ENCODE assay signal across 10 cellular contexts in genomic region chr17:48998557-48999440, GRCh38. TPM values are rescaled to one million over a fixed set of nuclear protein-coding genes. Genes with fewer than 3 reads are reported as not detected.
DNase-seq lines count a peak whose midpoint lies in the region; ATAC-seq, FAIRE-seq and TF ChIP-seq lines count a peak whose summit lies in the region.
"Had no signal": no experiment of that assay in that cellular context is flagged by ENCODE, and none has a peak within 500 bp of the region (broad histone marks: within the 10 kb centered on the region; RNA-seq: fewer than 3 reads in every experiment).

No MANE protein-coding gene starts in this region.

- H3K4me1 ChIP-seq in HepG2 (ENCODE audit: insufficient read depth, low read length) (peaks cover 36% of the 10 kb centered on the region), right lobe of liver (peaks cover 0 to 2% (median 0%) of the 10 kb centered on the region in 4 donors)

- H3K9me3 ChIP-seq in HepG2 (ENCODE audit: low read length) (no peaks in the 10 kb centered on the region), right lobe of liver (no peaks in the 10 kb centered on the region), iPS-18c (ENCODE audit: control insufficient read depth, insufficient read depth, low read length) (no peaks in the 10 kb centered on the region)

- H2AFZ ChIP-seq in HepG2 (ENCODE audit: low read length), result no peak overlapping the region

- intact Hi-C loops in HepG2 (cut with micrococcal nuclease; ENCODE audit: unreplicated experiment), result no loop called here
- intact Hi-C loops in right lobe of liver (cut with DNase I), result no loop called here
- intact Hi-C loops in activated CD8-positive, alpha-beta T cell treated with anti-CD3 and anti-CD28 coated beads for 36 hours (cut with micrococcal nuclease), result no loop called here

- no peak for TF ChIP-seq EP300 in HepG2 (IDR thresholded peaks at IDR 0.05; ENCODE audit: low read depth in 2 of 2, low read length in 2 of 2)
- TF ChIP-seq EP300 in HepG2 (CRISPR knock-in tag; IDR thresholded peaks at IDR 0.05; ENCODE audit: borderline replicate concordance), result no peak

- H3K4me1 Mint-ChIP-seq in activated CD8-positive, alpha-beta T cell treated with anti-CD3 and anti-CD28 coated beads for 36 hours (ENCODE audit: low read depth), result peaks cover 13% of the 10 kb centered on the region

- H3K4me2 ChIP-seq in HepG2 (ENCODE audit: low read depth, low read length), result peak overlapping the region; percentile 87

- H3K9ac ChIP-seq in HepG2 (ENCODE audit: insufficient read depth, low read depth, low read length), result peak overlapping the region; percentile 99

- FAIRE-seq in HepG2 (lab: Jason Lieb, UNC) (no peak), GM19239 (lab: Jason Lieb, UNC) (no peak), urothelium cell line (lab: Jason Lieb, UNC) (no peak)
- FAIRE-seq: islet of Langerhans had no signal

- BruUV-seq in HepG2 (replicated peaks; lab: Mats Ljungman, UMichigan), result no TSS peak

- H3K4me3 ChIP-seq in HepG2 (replicated peaks in 1 of 3; ENCODE audit: insufficient read depth in 1 of 3, low read depth in 2 of 3, low read length in 3 of 3) (peak overlapping the region; percentile 87 to 97 (median 90)), right lobe of liver (no peak overlapping the region), iPS-18c (ENCODE audit: insufficient read depth, low read depth, low read length) (peak overlapping the region; percentile 92)

- no peak overlapping the region for H3K27ac Mint-ChIP-seq in activated CD8-positive, alpha-beta T cell treated with anti-CD3 and anti-CD28 coated beads for 36 hours

- TF ChIP-seq CTCF in HepG2 (CRISPR knock-in tag; IDR thresholded peaks at IDR 0.05), result 0 out of 2 replicates have a peak, but pooled peaks have one; percentile 24
- no peak for TF ChIP-seq CTCF in right lobe of liver (IDR thresholded peaks at IDR 0.05)
- TF ChIP-seq CTCF in activated CD8-positive, alpha-beta T cell treated with anti-CD3 and anti-CD28 coated beads for 36 hours (IDR thresholded peaks at IDR 0.05), result no peak
- no peak for TF ChIP-seq CTCF in omental fat pad (IDR thresholded peaks at IDR 0.05)

- H3K36me3 ChIP-seq in HepG2 (replicated peaks in 1 of 2; ENCODE audit: control insufficient read depth in 1 of 2, insufficient read depth in 2 of 2, low read length in 2 of 2) (no peaks in the 10 kb centered on the region), right lobe of liver (no peaks in the 10 kb centered on the region)

- H3K27me3 Mint-ChIP-seq in activated CD8-positive, alpha-beta T cell treated with anti-CD3 and anti-CD28 coated beads for 36 hours, result peaks cover 75% of the 10 kb centered on the region

- peak overlapping the region; percentile 42 for H3K4me3 Mint-ChIP-seq in activated CD8-positive, alpha-beta T cell treated with anti-CD3 and anti-CD28 coated beads for 36 hours

- no peak for TF ChIP-seq POLR2A in HepG2 (IDR thresholded peaks at IDR 0.05; ENCODE audit: insufficient read depth in 1 of 2, low read depth in 2 of 2, low read length in 2 of 2)
- no peak for TF ChIP-seq POLR2A in right lobe of liver (IDR thresholded peaks at IDR 0.05)

- H4K20me1 ChIP-seq in HepG2 (ENCODE audit: insufficient read depth, low read length), result peaks cover 12% of the 10 kb centered on the region

- POLR2A ChIA-PET in HepG2 (lab: Yijun Ruan, JAX), result interaction anchor here (0.5 to 8.6 kb wide), 14 partner anchors 8 to 106 kb away, joined by 3 to 268 read pairs (median 31); partner anchors contain the start of genes ATP5MC1, GIP, SNF8 and UBE2Z
- POLR2A ChIA-PET in activated CD8-positive, alpha-beta T cell treated with anti-CD3 and anti-CD28 coated beads for 36 hours (lab: Charles Lee), result interaction anchor here (1.1 kb wide), 1 partner anchor 7 kb away, joined by 3 read pairs; no protein-coding TSS in a partner anchor

- ATAC-seq in HepG2 (peak; percentile 8; the same call in 1 of the 3 replicates), right lobe of liver (no peak), omental fat pad (ENCODE audit: low FRiP score) (no peak)
- ATAC-seq in activated CD8-positive, alpha-beta T cell treated with anti-CD3 and anti-CD28 coated beads for 36 hours, result no peak

- H3K27me3 ChIP-seq in HepG2 (ENCODE audit: control insufficient read depth in 1 of 2, insufficient read depth in 2 of 2, low read length in 2 of 2) (peaks cover 0 to 3% of the 10 kb centered on the region in 2 experiments; a peak in 1 of 5 replicates), right lobe of liver (peaks cover 22 to 56% of the 10 kb centered on the region in 2 donors)

- under 1% methylated on average over 22 of the region's 30 CpGs for WGBS in HepG2 (ENCODE audit: low lambda C conversion rate)
- 11% methylated on average over 18 of the region's 30 CpGs for WGBS in right lobe of liver (ENCODE audit: insufficient coverage, low coverage, low lambda C conversion rate, missing lambda C conversion rate)

- peaks cover 2% of the 10 kb centered on the region for H3K36me3 Mint-ChIP-seq in activated CD8-positive, alpha-beta T cell treated with anti-CD3 and anti-CD28 coated beads for 36 hours (ENCODE audit: low read depth)

- no peak for TF ChIP-seq RAD21 in HepG2 (CRISPR knock-in tag; IDR thresholded peaks at IDR 0.05)

- H3K27ac ChIP-seq in HepG2 (ENCODE audit: extremely low read length, insufficient read depth, low read length) (peak overlapping the region; percentile 95), right lobe of liver (no peak overlapping the region)

- in situ Hi-C loops in HepG2 (cut with HindIII; ENCODE audit: extremely low pct_ligation_motif_present, low pct_unique_long_range_greater_than_20kb), result no loop called here

- no peaks in the 10 kb centered on the region for H3K9me3 Mint-ChIP-seq in activated CD8-positive, alpha-beta T cell treated with anti-CD3 and anti-CD28 coated beads for 36 hours

- peak; percentile 63 for DNase-seq in HepG2 (ENCODE audit: low spot score)
- DNase-seq in right lobe of liver, result no peak
- DNase-seq in activated CD8-positive, alpha-beta T cell treated with anti-CD3 and anti-CD28 coated beads for 36 hours, result no peak
- no peak for DNase-seq in GM19239 (ENCODE audit: insufficient read length, low spot score)
- no peak for DNase-seq in urothelium cell line (ENCODE audit: low spot score)
- DNase-seq in superior temporal gyrus (ENCODE audit: extremely low spot score), result no peak
- DNase-seq in omental fat pad (ENCODE audit: low spot score), result no peak
- DNase-seq: DMS53 had no signal

- peaks cover 81% of the 10 kb centered on the region for H3K79me2 ChIP-seq in HepG2 (ENCODE audit: insufficient read depth, low read length)

- CTCF ChIA-PET in HepG2 (lab: Yijun Ruan, JAX; ENCODE audit: low intra/inter-chr PET ratio, low total read pairs), result interaction anchor here (1.4 to 1.8 kb wide), 2 partner anchors 34 to 45 kb away, joined by 3 to 4 read pairs; no protein-coding TSS in a partner anchor
- CTCF ChIA-PET in activated CD8-positive, alpha-beta T cell treated with anti-CD3 and anti-CD28 coated beads for 36 hours (lab: Charles Lee), result no interaction called here

RNA-seq across cellular contexts. Expression of gene IGF2BP1, which starts 1.6 kb away (rescaled TPM):
- 75.1 and 116 TPM in 2 replicates for total RNA-seq in HepG2 (2016; rRNA removed; fragmentation: Illumina TruSeq; extraction: Trizol)
- 9.9 and 10.7 TPM in 2 replicates for total RNA-seq in HepG2 (2016; cell fraction: cytosol; rRNA removed; fragmentation: Illumina TruSeq; extraction: Trizol; ENCODE audit: low read depth)
- total RNA-seq in HepG2 (2016; cell fraction: insoluble cytoplasmic fraction; rRNA removed; fragmentation: Illumina TruSeq; extraction: Trizol), result 72.3 and 98.1 TPM in 2 replicates
- total RNA-seq in HepG2 (2016; cell fraction: membrane; rRNA removed; fragmentation: Illumina TruSeq; extraction: Trizol), result 48.4 and 51.3 TPM in 2 replicates
- total RNA-seq in HepG2 (2016; cell fraction: nucleus; rRNA removed; fragmentation: Illumina TruSeq; extraction: Trizol), result 85.9 and 101 TPM in 2 replicates
- polyA plus RNA-seq in HepG2 (2011; rRNA removed), result 29.0 and 29.7 TPM in 2 replicates
- polyA plus RNA-seq in HepG2 (2011; cell fraction: cytosol; rRNA removed), result 20.8 and 22.5 TPM in 2 replicates
- polyA plus RNA-seq in HepG2 (2011; cell fraction: nucleus; rRNA removed), result 55.5 and 77.0 TPM in 2 replicates
- 38.7 and 44.9 TPM in 2 replicates for polyA plus RNA-seq in HepG2 (2012)
- polyA plus RNA-seq in HepG2 (2016; cell fraction: cytosol; fragmentation: Illumina TruSeq; extraction: Trizol; ENCODE audit: low read depth), result 5.3 and 5.9 TPM in 2 replicates
- 74.2 and 94.4 TPM in 2 replicates for polyA plus RNA-seq in HepG2 (2016; cell fraction: insoluble cytoplasmic fraction; fragmentation: Illumina TruSeq; extraction: Trizol; ENCODE audit: low read depth)
- polyA plus RNA-seq in HepG2 (2016; cell fraction: membrane; fragmentation: Illumina TruSeq; extraction: Trizol; ENCODE audit: low read depth), result 16.6 and 19.1 TPM in 2 replicates
- polyA plus RNA-seq in HepG2 (2016; cell fraction: nucleus; fragmentation: Illumina TruSeq; extraction: Trizol; ENCODE audit: insufficient read depth, low read depth), result 92.5 and 99.5 TPM in 2 replicates
- polyA minus RNA-seq in HepG2 (2011; rRNA and poly(A)+ RNA removed; ENCODE audit: low replicate concordance), result 12.9 and 68.2 TPM in 2 replicates
- 68.9 and 72.7 TPM in 2 replicates for polyA minus RNA-seq in HepG2 (2011; cell fraction: cytosol; rRNA and poly(A)+ RNA removed)
- polyA minus RNA-seq in HepG2 (2011; cell fraction: nucleus; rRNA and poly(A)+ RNA removed), result 66.3 and 72.9 TPM in 2 replicates
- under 1 TPM in 1 of 6 experiments, not detected in 5; 0.56 TPM for total RNA-seq in right lobe of liver
- total RNA-seq in activated CD8-positive, alpha-beta T cell treated with anti-CD3 and anti-CD28 coated beads for 36 hours, result under 1 TPM; 0.18 to 0.51 TPM
- total RNA-seq in omental fat pad, result under 1 TPM in 1 of 4 donors, not detected in 3; 0.16 TPM

RNA-seq across cellular contexts. Expression of gene GIP, which starts 30.4 kb away (rescaled TPM):
- total RNA-seq in HepG2 (2016; rRNA removed; fragmentation: Illumina TruSeq; extraction: Trizol) (0.73 TPM in 1 of 2 replicates, not detected in the other), right lobe of liver (not detected), omental fat pad (not detected)
- 0.71 and 1.1 TPM in 2 replicates for total RNA-seq in HepG2 (2016; cell fraction: cytosol; rRNA removed; fragmentation: Illumina TruSeq; extraction: Trizol; ENCODE audit: low read depth)
- total RNA-seq in HepG2 (2016; cell fraction: insoluble cytoplasmic fraction; rRNA removed; fragmentation: Illumina TruSeq; extraction: Trizol), result 0.39 and 0.52 TPM in 2 replicates
- total RNA-seq in HepG2 (2016; cell fraction: membrane; rRNA removed; fragmentation: Illumina TruSeq; extraction: Trizol), result 0.38 and 0.46 TPM in 2 replicates
- total RNA-seq in HepG2 (2016; cell fraction: nucleus; rRNA removed; fragmentation: Illumina TruSeq; extraction: Trizol), result not detected in 2 replicates
- polyA plus RNA-seq in HepG2 (2011; rRNA removed), result 0.55 and 0.70 TPM in 2 replicates
- 0.20 TPM in 1 of 2 replicates, not detected in the other for polyA plus RNA-seq in HepG2 (2011; cell fraction: cytosol; rRNA removed)
- not detected in 2 replicates for polyA plus RNA-seq in HepG2 (2011; cell fraction: nucleus; rRNA removed)
- 0.56 TPM in 1 of 2 replicates, not detected in the other for polyA plus RNA-seq in HepG2 (2012)
- polyA plus RNA-seq in HepG2 (2016; cell fraction: cytosol; fragmentation: Illumina TruSeq; extraction: Trizol; ENCODE audit: low read depth), result 1.2 and 2.0 TPM in 2 replicates
- 0.86 TPM in 1 of 2 replicates, not detected in the other for polyA plus RNA-seq in HepG2 (2016; cell fraction: insoluble cytoplasmic fraction; fragmentation: Illumina TruSeq; extraction: Trizol; ENCODE audit: low read depth)
- 0.58 and 0.61 TPM in 2 replicates for polyA plus RNA-seq in HepG2 (2016; cell fraction: membrane; fragmentation: Illumina TruSeq; extraction: Trizol; ENCODE audit: low read depth)
- polyA plus RNA-seq in HepG2 (2016; cell fraction: nucleus; fragmentation: Illumina TruSeq; extraction: Trizol; ENCODE audit: insufficient read depth, low read depth), result not detected in 2 replicates
- polyA minus RNA-seq in HepG2 (2011; rRNA and poly(A)+ RNA removed; ENCODE audit: low replicate concordance), result not detected in 2 replicates
- polyA minus RNA-seq in HepG2 (2011; cell fraction: cytosol; rRNA and poly(A)+ RNA removed), result not detected in 2 replicates
- not detected in 2 replicates for polyA minus RNA-seq in HepG2 (2011; cell fraction: nucleus; rRNA and poly(A)+ RNA removed)
- not detected for total RNA-seq in activated CD8-positive, alpha-beta T cell treated with anti-CD3 and anti-CD28 coated beads for 36 hours

RNA-seq across cellular contexts. Expression of gene SNF8, which starts 54.2 kb away (rescaled TPM):
- total RNA-seq in HepG2 (2016; rRNA removed; fragmentation: Illumina TruSeq; extraction: Trizol) (152 and 153 TPM in 2 replicates), right lobe of liver (10 to 100 TPM; 35.8 to 62.9 (median 47.5) TPM), omental fat pad (10 to 100 TPM; 64.0 to 91.9 (median 76.8) TPM)
- 379 and 415 TPM in 2 replicates for total RNA-seq in HepG2 (2016; cell fraction: cytosol; rRNA removed; fragmentation: Illumina TruSeq; extraction: Trizol; ENCODE audit: low read depth)
- 132 and 156 TPM in 2 replicates for total RNA-seq in HepG2 (2016; cell fraction: insoluble cytoplasmic fraction; rRNA removed; fragmentation: Illumina TruSeq; extraction: Trizol)
- total RNA-seq in HepG2 (2016; cell fraction: membrane; rRNA removed; fragmentation: Illumina TruSeq; extraction: Trizol), result 389 and 390 TPM in 2 replicates
- total RNA-seq in HepG2 (2016; cell fraction: nucleus; rRNA removed; fragmentation: Illumina TruSeq; extraction: Trizol), result 78.5 and 80.0 TPM in 2 replicates
- 98.6 and 114 TPM in 2 replicates for polyA plus RNA-seq in HepG2 (2011; rRNA removed)
- 124 and 143 TPM in 2 replicates for polyA plus RNA-seq in HepG2 (2011; cell fraction: cytosol; rRNA removed)
- polyA plus RNA-seq in HepG2 (2011; cell fraction: nucleus; rRNA removed), result 64.9 and 71.3 TPM in 2 replicates
- polyA plus RNA-seq in HepG2 (2012), result 70.9 and 75.1 TPM in 2 replicates
- polyA plus RNA-seq in HepG2 (2016; cell fraction: cytosol; fragmentation: Illumina TruSeq; extraction: Trizol; ENCODE audit: low read depth), result 660 and 736 TPM in 2 replicates
- 201 and 220 TPM in 2 replicates for polyA plus RNA-seq in HepG2 (2016; cell fraction: insoluble cytoplasmic fraction; fragmentation: Illumina TruSeq; extraction: Trizol; ENCODE audit: low read depth)
- polyA plus RNA-seq in HepG2 (2016; cell fraction: membrane; fragmentation: Illumina TruSeq; extraction: Trizol; ENCODE audit: low read depth), result 492 and 571 TPM in 2 replicates
- 195 and 196 TPM in 2 replicates for polyA plus RNA-seq in HepG2 (2016; cell fraction: nucleus; fragmentation: Illumina TruSeq; extraction: Trizol; ENCODE audit: insufficient read depth, low read depth)
- 77.3 and 128 TPM in 2 replicates for polyA minus RNA-seq in HepG2 (2011; rRNA and poly(A)+ RNA removed; ENCODE audit: low replicate concordance)
- 24.9 and 39.6 TPM in 2 replicates for polyA minus RNA-seq in HepG2 (2011; cell fraction: cytosol; rRNA and poly(A)+ RNA removed)
- 26.7 and 37.0 TPM in 2 replicates for polyA minus RNA-seq in HepG2 (2011; cell fraction: nucleus; rRNA and poly(A)+ RNA removed)
- total RNA-seq in activated CD8-positive, alpha-beta T cell treated with anti-CD3 and anti-CD28 coated beads for 36 hours, result 10 to 100 TPM; 87.5 to 99.7 TPM

Comparison
In these comparisons a context has a peak if more than half of its experiments do, and no peak if none do; other contexts are left out.
1. H3K4me3 ChIP-seq: peak in HepG2 (3 of 3) and iPS-18c (single experiment); none in right lobe of liver (0 of 3).
2. RNA of gene IGF2BP1, which starts 1.6 kb away (total RNA-seq): 9.9 to 116 TPM in HepG2; 0.18 to 0.51 TPM in activated CD8-positive, alpha-beta T cell treated with anti-CD3 and anti-CD28 coated beads for 36 hours, 0.56 TPM in right lobe of liver and 0.16 TPM in omental fat pad; every median in the first group is over 4 times any median in the second.